17 cellular contexts compared by ENCODE assay signal in genomic region chr14:101367421-101368261, GRCh38.
DNase-seq lines count a peak whose midpoint lies in the region; ATAC-seq and TF ChIP-seq lines count a peak whose summit lies in the region.
"Had no signal": no experiment of that assay in that cellular context is flagged by ENCODE, and none has a peak within 500 bp of the region (broad histone marks: within the 10 kb centered on the region; RNA-seq: fewer than 3 reads in every experiment).

No MANE protein-coding gene starts in this region.

- no peaks in the 10 kb centered on the region for H3K79me1 ChIP-seq in mesendoderm (ENCODE audit: low read length)

- no peak overlapping the region for H3K23ac ChIP-seq in mesendoderm (ENCODE audit: low read length)

- H3K27me3 ChIP-seq in heart right ventricle (peaks cover 0 to 27% (median 22%) of the 10 kb centered on the region in 7 donors), mesendoderm (ENCODE audit: insufficient read depth, low read length, poor library complexity) (no peaks in the 10 kb centered on the region), aorta (ENCODE audit: control insufficient read depth in 1 of 2, insufficient read depth in 2 of 2, low read length in 1 of 2) (no peaks in the 10 kb centered on the region)
- H3K27me3 ChIP-seq: SJSA1 had no signal

- no peaks in the 10 kb centered on the region for H3K9me3 ChIP-seq in heart right ventricle
- no peaks in the 10 kb centered on the region for H3K9me3 ChIP-seq in aorta (ENCODE audit: control insufficient read depth, low read length)
- H3K9me3 ChIP-seq: HAP-1, SJSA1 had no signal

- no peak overlapping the region for H4K5ac ChIP-seq in mesendoderm (ENCODE audit: low read length)

- no peak overlapping the region for H3K18ac ChIP-seq in mesendoderm (ENCODE audit: low read length)

- H3K27ac ChIP-seq in heart right ventricle = no peak overlapping the region
- no peak overlapping the region for H3K27ac ChIP-seq in mesendoderm (ENCODE audit: low read depth, low read length)
- no peak overlapping the region for H3K27ac ChIP-seq in aorta (ENCODE audit: low read depth in 1 of 2, low read length in 2 of 2)
- H3K27ac ChIP-seq: SJSA1 had no signal

- no peaks in the 10 kb centered on the region for H3K79me2 ChIP-seq in mesendoderm (ENCODE audit: control insufficient read depth, insufficient read depth, low read length)

- no peak overlapping the region for H2BK120ac ChIP-seq in mesendoderm (ENCODE audit: low read depth, low read length)

- TF ChIP-seq CTCF in heart right ventricle (IDR thresholded peaks at IDR 0.05) = no peak

- intact Hi-C loops in cardiac septum (cut with DNase I) = no loop called here
- intact Hi-C loops in heart right ventricle (cut with DNase I) = no loop called here
- intact Hi-C loops in posterior vena cava (cut with DNase I) = no loop called here
- intact Hi-C loops in aorta (cut with DNase I) = no loop called here

- no peak overlapping the region for H3K9ac ChIP-seq in mesendoderm (ENCODE audit: low read length)

- H3K4me1 ChIP-seq in heart right ventricle = no peaks in the 10 kb centered on the region
- H3K4me1 ChIP-seq in mesendoderm (ENCODE audit: control insufficient read depth, low read depth, low read length) = peaks cover 3% of the 10 kb centered on the region
- H3K4me1 ChIP-seq in aorta (ENCODE audit: control insufficient read depth in 1 of 2, insufficient read depth in 2 of 2, low read length in 2 of 2) = no peaks in the 10 kb centered on the region
- H3K4me1 ChIP-seq: HAP-1, SJSA1 had no signal

- H2AK5ac ChIP-seq in mesendoderm (ENCODE audit: low read length) = no peak overlapping the region

- peak; percentile 72 for DNase-seq in cardiac septum (ENCODE audit: low spot score)
- DNase-seq in heart right ventricle = no peak
- DNase-seq in mesendoderm = no peak
- peak; percentile 73 for DNase-seq in posterior vena cava (ENCODE audit: low spot score)
- peak; percentile 34 to 68 for DNase-seq in aorta
- no peak for DNase-seq in DMS53 treated with DMSO at 0.1 percent for 48 hours (lab: John Stamatoyannopoulos, UW; ENCODE audit: unreplicated experiment)
- DNase-seq in NCI-H1417 (lab: John Stamatoyannopoulos, UW) = no peak
- DNase-seq: DMS 273 treated with DMSO at 0.1 percent for 48 hours, IMR-90, Kasumi-1, MM.1S, NCI-H187 treated with DMSO at 0.1 percent for 48 hours, NCI-H526 treated with DMSO at 0.1 percent for 48 hours, OCI-M1 had no signal

- WGBS in heart right ventricle, 2 donors = 71 to 72% methylated on average over 22 to 23 of the region's 23 CpGs
- no CpG with 5 or more reads among the region's 23 CpGs for WGBS in mesendoderm (ENCODE audit: extremely low coverage, insufficient coverage, low lambda C conversion rate)
- WGBS in aorta, 2 donors = 81 to 84% methylated on average over 21 to 23 of the region's 23 CpGs

- H3K4me3 ChIP-seq in heart right ventricle = no peak overlapping the region
- H3K4me3 ChIP-seq in mesendoderm (ENCODE audit: low read length) = no peak overlapping the region
- H3K4me3 ChIP-seq in aorta (ENCODE audit: low read length in 2 of 2) = no peak overlapping the region
- H3K4me3 ChIP-seq: HAP-1, SJSA1 had no signal

- H2BK15ac ChIP-seq in mesendoderm (replicated peaks; ENCODE audit: low read depth) = no peak overlapping the region

- H4K8ac ChIP-seq in mesendoderm (ENCODE audit: low read depth, low read length) = no peak overlapping the region

- H3K36me3 ChIP-seq in heart right ventricle (no peaks in the 10 kb centered on the region), mesendoderm (ENCODE audit: control insufficient read depth, insufficient read depth, low read length) (no peaks in the 10 kb centered on the region), aorta (ENCODE audit: control insufficient read depth in 1 of 2, insufficient read depth in 2 of 2, low read length in 1 of 2) (no peaks in the 10 kb centered on the region)
- H3K36me3 ChIP-seq: HAP-1, SJSA1 had no signal

- no peak overlapping the region for H3K4me2 ChIP-seq in mesendoderm (ENCODE audit: low read length)

- peak overlapping the region; percentile 65 for H3K56ac ChIP-seq in mesendoderm (ENCODE audit: low read length)

- peak overlapping the region; percentile 61 for H2BK5ac ChIP-seq in mesendoderm (ENCODE audit: low read length)

- no peak overlapping the region for H3K4ac ChIP-seq in mesendoderm (ENCODE audit: low read depth, low read length)

- ATAC-seq in heart right ventricle (no peak), aorta (ENCODE audit: low FRiP score) (no peak), GM21576 (IDR thresholded peaks at IDR 0.05; ENCODE audit: unreplicated experiment) (no peak)

Comparison
In these comparisons a context has a peak if more than half of its experiments do, and no peak if none do; other contexts are left out.
1. DNase-seq: peak in cardiac septum (single experiment), posterior vena cava (single experiment) and aorta (2 of 2); none in heart right ventricle (0 of 2), mesendoderm (single experiment), DMS53 treated with DMSO at 0.1 percent for 48 hours (single experiment) and NCI-H1417 (0 of 3).